In the genomic region with DNA sequence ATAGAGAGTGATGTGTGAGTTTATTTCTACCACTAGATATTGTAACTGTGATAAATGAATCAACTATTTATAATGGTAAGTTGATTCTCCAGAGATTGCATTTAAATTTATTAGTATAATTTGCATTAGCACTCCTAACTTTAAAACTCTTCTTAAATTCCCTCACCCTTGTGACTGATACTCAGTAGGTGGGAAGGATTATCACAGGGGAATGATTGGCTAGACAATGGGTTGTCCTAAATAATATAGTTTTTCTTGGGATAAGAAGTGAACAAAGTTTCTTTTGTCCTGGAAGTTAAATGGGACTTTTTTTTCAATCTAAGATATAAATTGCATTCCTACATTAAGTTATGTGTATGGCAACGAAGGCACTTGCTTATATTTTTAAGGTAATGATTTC, we compare ENCODE assay signal across 28 cellular contexts.
"Had no signal": no experiment of that assay in that cellular context is flagged by ENCODE, and none has a peak within 500 bp of the region (broad histone marks: within the 10 kb centered on the region; RNA-seq: fewer than 3 reads in every experiment).

No MANE protein-coding gene starts in this region.

- H3K27me3 Mint-ChIP-seq: natural killer cell treated with Interleukin-12 subunit alpha and Interleukin-12 subunit beta and Interleukin-15 and Interleukin-18, amount 100 ng/mL, for 72 hours; stimulated activated naive B cell treated with anti-CD40 and anti-IgM and Interleukin-4, amounts not matched to agents 10 μg/mL and 1 μg/mL and 100 μg/mL, for 72 hours; stimulated activated naive CD8-positive, alpha-beta T cell treated with anti-CD3 and anti-CD28 coated beads, Interleukin-15, Interleukin-2, amounts not matched to agents 100 ng/mL and 50 ng/mL, for 24 hours had no signal

- H3K4me3 Mint-ChIP-seq: natural killer cell treated with Interleukin-12 subunit alpha and Interleukin-12 subunit beta and Interleukin-15 and Interleukin-18, amount 100 ng/mL, for 72 hours; nephron progenitor cell; neural crest cell; stimulated activated effector memory CD8-positive, alpha-beta T cell treated with anti-CD3 and anti-CD28 coated beads, Interleukin-12 subunit alpha, Interleukin-12 subunit beta, amount 100 ng/mL, for 72 hours; stimulated activated naive B cell treated with anti-CD40 and anti-IgM and Interleukin-4, amounts not matched to agents 10 μg/mL and 1 μg/mL and 100 μg/mL, for 72 hours; stimulated activated naive CD8-positive, alpha-beta T cell treated with anti-CD3 and anti-CD28 coated beads, Interleukin-15, Interleukin-2, amounts not matched to agents 100 ng/mL and 50 ng/mL, for 24 hours had no signal

- H3K9me3 ChIP-seq: ovary, psoas muscle, right lobe of liver, sigmoid colon, stomach, thoracic aorta, thyroid gland, tibial nerve, upper lobe of left lung, vagina had no signal

- H3K4me3 ChIP-seq: ovary, psoas muscle, right lobe of liver, sigmoid colon, stomach, thoracic aorta, thyroid gland, tibial nerve, upper lobe of left lung, vagina had no signal

- H3K9ac ChIP-seq: parathyroid adenoma had no signal

- H3K36me3 Mint-ChIP-seq: natural killer cell treated with Interleukin-12 subunit alpha and Interleukin-12 subunit beta and Interleukin-15 and Interleukin-18, amount 100 ng/mL, for 72 hours; stimulated activated effector memory CD8-positive, alpha-beta T cell treated with anti-CD3 and anti-CD28 coated beads, Interleukin-12 subunit alpha, Interleukin-12 subunit beta, amount 100 ng/mL, for 72 hours; stimulated activated naive B cell treated with anti-CD40 and anti-IgM and Interleukin-4, amounts not matched to agents 10 μg/mL and 1 μg/mL and 100 μg/mL, for 72 hours had no signal

- H3K27ac Mint-ChIP-seq: natural killer cell treated with Interleukin-12 subunit alpha and Interleukin-12 subunit beta and Interleukin-15 and Interleukin-18, amount 100 ng/mL, for 72 hours; nephron progenitor cell; progenitor cell of endocrine pancreas; stimulated activated effector memory CD8-positive, alpha-beta T cell treated with anti-CD3 and anti-CD28 coated beads, Interleukin-12 subunit alpha, Interleukin-12 subunit beta, amount 100 ng/mL, for 72 hours; stimulated activated naive B cell treated with anti-CD40 and anti-IgM and Interleukin-4, amounts not matched to agents 10 μg/mL and 1 μg/mL and 100 μg/mL, for 72 hours; stimulated activated naive CD8-positive, alpha-beta T cell treated with anti-CD3 and anti-CD28 coated beads, Interleukin-15, Interleukin-2, amounts not matched to agents 100 ng/mL and 50 ng/mL, for 24 hours had no signal

- H3K4me1 Mint-ChIP-seq: neural crest cell; stimulated activated effector memory CD8-positive, alpha-beta T cell treated with anti-CD3 and anti-CD28 coated beads, Interleukin-12 subunit alpha, Interleukin-12 subunit beta, amount 100 ng/mL, for 72 hours; stimulated activated naive B cell treated with anti-CD40 and anti-IgM and Interleukin-4, amounts not matched to agents 10 μg/mL and 1 μg/mL and 100 μg/mL, for 72 hours had no signal

- H3K4me1 ChIP-seq: parathyroid adenoma, psoas muscle, right lobe of liver, stomach, thyroid gland, tibial nerve, upper lobe of left lung, vagina had no signal

- H3K9me3 Mint-ChIP-seq: nephron progenitor cell; neural crest cell; stimulated activated naive B cell treated with anti-CD40 and anti-IgM and Interleukin-4, amounts not matched to agents 10 μg/mL and 1 μg/mL and 100 μg/mL, for 72 hours; stimulated activated naive CD8-positive, alpha-beta T cell treated with anti-CD3 and anti-CD28 coated beads, Interleukin-15, Interleukin-2, amounts not matched to agents 100 ng/mL and 50 ng/mL, for 24 hours had no signal

- H3K27ac ChIP-seq: ovary, parathyroid adenoma, psoas muscle, right lobe of liver, sigmoid colon, stomach, thoracic aorta, thyroid gland, tibial nerve, upper lobe of left lung, vagina had no signal

- H3K36me3 ChIP-seq: ovary, right lobe of liver, sigmoid colon, stomach, thoracic aorta, thyroid gland, tibial nerve, upper lobe of left lung, vagina had no signal

- DNase-seq: nephron progenitor cell; occipital lobe; ovary; posterior cingulate gyrus; psoas muscle; right cardiac atrium; right lobe of liver; sigmoid colon; small intestine; stimulated activated CD4-positive, alpha-beta T cell treated with anti-CD3 and anti-CD28 coated beads, Interleukin-15, amount 100 ng/mL, for 24 hours; stimulated activated CD4-positive, alpha-beta T cell treated with anti-CD3 and anti-CD28 coated beads, Interleukin-2, amount 100 ng/mL, for 24 hours; stimulated activated CD4-positive, alpha-beta T cell treated with anti-CD3 and anti-CD28 coated beads, Interleukin-2, amount 100 ng/mL, for 48 hours; stimulated activated CD4-positive, alpha-beta T cell treated with anti-CD3 and anti-CD28 coated beads, Interleukin-4, amount 100 ng/mL, for 24 hours; stimulated activated naive B cell treated with anti-CD40 and anti-IgM and Interleukin-4, amounts not matched to agents 10 μg/mL and 1 μg/mL and 100 μg/mL, for 72 hours; stimulated activated naive CD4-positive, alpha-beta T cell treated with Interleukin-2 at 50 U/mL for 16 hours; stomach; thyroid gland; trophoblast cell; upper lobe of left lung had no signal

- H3K79me2 ChIP-seq: parathyroid adenoma had no signal

- H2AFZ ChIP-seq: parathyroid adenoma had no signal

- H3K27me3 ChIP-seq: ovary, right lobe of liver, sigmoid colon, stomach, thyroid gland, tibial nerve, upper lobe of left lung, vagina had no signal
